In genomic region chr5:119287547-119288073, GRCh38 we compare ENCODE assay signal across 8 cellular contexts.
DNase-seq lines count a peak whose midpoint lies in the region; ATAC-seq, FAIRE-seq and TF ChIP-seq lines count a peak whose summit lies in the region.

No MANE protein-coding gene starts in this region.

- H3K9me3 ChIP-seq in subcutaneous abdominal adipose tissue (ENCODE audit: control insufficient read depth in 5 of 5, low read length in 5 of 5) = no peaks in the 10 kb centered on the region

- DNase-seq in Caki2 (ENCODE audit: low read depth) (peak; percentile 67), OCI-M1 (lab: John Stamatoyannopoulos, UW) (peak; percentile 34), bronchial epithelial cell (ENCODE audit: low read depth) (peak; percentile 89), H7 (no peak), globus pallidus (ENCODE audit: low spot score) (no peak)

- TF ChIP-seq CTCF in bronchial epithelial cell (IDR thresholded peaks at IDR 0.05; ENCODE audit: insufficient read depth, low read length, severe bottlenecking) = no peak

- in situ Hi-C loops in Caki2 (cut with HindIII; ENCODE audit: low pct_unique_long_range_greater_than_20kb, low sequenced_read_pairs) = no loop called here

- H3K4me1 ChIP-seq in subcutaneous abdominal adipose tissue (ENCODE audit: control insufficient read depth in 5 of 5, insufficient read depth in 5 of 5, low read length in 5 of 5) = peaks cover 7 to 63% (median 46%) of the 10 kb centered on the region in 5 donors

- H3K36me3 ChIP-seq in bronchial epithelial cell (ENCODE audit: control insufficient read depth, insufficient read depth, low read length) (no peaks in the 10 kb centered on the region), subcutaneous abdominal adipose tissue (ENCODE audit: control insufficient read depth in 5 of 5, insufficient read depth in 5 of 5, low read length in 5 of 5) (peaks cover 0 to 2% (median 0%) of the 10 kb centered on the region in 5 donors), H7 (replicated peaks; ENCODE audit: control insufficient read depth, insufficient read depth, low read length) (no peaks in the 10 kb centered on the region)

- no peak overlapping the region for H3K9ac ChIP-seq in subcutaneous abdominal adipose tissue (ENCODE audit: low read length in 5 of 5)

- FAIRE-seq in bronchial epithelial cell (lab: Jason Lieb, UNC) = no peak

- H3K27ac ChIP-seq in subcutaneous abdominal adipose tissue (ENCODE audit: low read depth, low read length) = peak overlapping the region; percentile 13

- ATAC-seq in GM21737 (IDR thresholded peaks at IDR 0.05; ENCODE audit: unreplicated experiment) = peak; percentile 37
- no peak for ATAC-seq in esophagus mucosa

- H3K27me3 ChIP-seq in bronchial epithelial cell (ENCODE audit: control insufficient read depth, insufficient read depth, low read length) (no peaks in the 10 kb centered on the region), subcutaneous abdominal adipose tissue (ENCODE audit: control insufficient read depth in 5 of 5, insufficient read depth in 4 of 5, low read length in 5 of 5) (no peaks in the 10 kb centered on the region), H7 (ENCODE audit: control insufficient read depth, insufficient read depth, low read length) (no peaks in the 10 kb centered on the region)

- H3K4me3 ChIP-seq in bronchial epithelial cell (ENCODE audit: low read depth, low read length) = no peak overlapping the region
- H3K4me3 ChIP-seq in subcutaneous abdominal adipose tissue (ENCODE audit: low read depth in 1 of 5, low read length in 5 of 5) = no peak overlapping the region
- H3K4me3 ChIP-seq in H7 (ENCODE audit: insufficient read depth, low read depth, low read length) = no peak overlapping the region

Comparison
In these comparisons a context has a peak if more than half of its experiments do, and no peak if none do; other contexts are left out.
1. DNase-seq: peak in Caki2 (single experiment), OCI-M1 (single experiment) and bronchial epithelial cell (single experiment); none in H7 (single experiment) and globus pallidus (single experiment).